ENCODE assay signal across 8 cellular contexts in the genomic region with DNA sequence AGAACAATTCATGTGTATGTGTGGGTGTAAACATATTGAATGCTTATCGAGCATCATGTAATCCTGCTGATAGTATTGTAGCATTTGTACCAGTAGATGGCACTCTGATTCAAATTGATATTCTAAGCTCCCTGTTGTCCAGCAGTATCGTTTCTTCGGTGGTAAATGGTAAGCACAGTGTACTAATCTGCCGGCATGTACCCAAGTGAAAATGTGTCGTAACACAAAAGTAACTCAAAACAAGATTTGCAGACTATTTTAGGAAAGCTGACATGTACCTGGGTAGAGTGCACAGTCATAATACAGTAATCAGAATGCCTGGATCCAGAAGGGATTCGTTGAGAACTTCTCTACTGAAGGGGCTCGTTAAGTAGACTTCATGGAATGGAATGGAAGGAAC. TPM values are rescaled to one million over a fixed set of nuclear protein-coding genes. Genes with fewer than 3 reads are reported as not detected.
A peak's percentile ranks its signal among the peaks of the same experiment; 100 is the strongest.
DNase-seq lines count a peak whose midpoint lies in the region; ATAC-seq and TF ChIP-seq lines count a peak whose summit lies in the region.

No MANE protein-coding gene starts in this region.

- CTCF ChIA-PET in PC-3 (lab: Charles Lee): interaction anchor here (0.6 kb wide), 4 partner anchors 12 to 1012 kb away, joined by 3 to 7 read pairs (median 5); no protein-coding TSS in a partner anchor

- intact Hi-C loops in PC-3 (cut with micrococcal nuclease) (loop anchor here (2.0 to 10.0 kb wide), 5 partner anchors 148 to 716 kb away; a partner anchor contains a TSS), upper lobe of right lung (cut with DNase I) (loop anchor here (10.0 kb wide), 1 partner anchor 808 kb away; no protein-coding TSS in a partner anchor)

- no peak overlapping the region for H3K4me3 ChIP-seq in MG63
- peak overlapping the region; percentile 40; the same call in 1 of the 2 replicates for H3K4me3 ChIP-seq in PC-3 (ENCODE audit: low read length)
- H3K4me3 ChIP-seq in choroid plexus epithelial cell (ENCODE audit: low read depth, low read length): no peak overlapping the region
- H3K4me3 ChIP-seq in liver (ENCODE audit: low read depth in 1 of 3, low read length in 3 of 3): peak overlapping the region in 2 of 3 donors; percentile 7 to 40
- H3K4me3 ChIP-seq in upper lobe of right lung: peak overlapping the region; percentile 15

- peak overlapping the region; percentile 63 for H3K4me2 ChIP-seq in PC-3 (ENCODE audit: low read length)

- no TSS peak for BruUV-seq in PC-3 (replicated peaks; lab: Mats Ljungman, UMichigan)

- ATAC-seq in GM19397 (IDR thresholded peaks at IDR 0.05; ENCODE audit: unreplicated experiment): peak; percentile 55
- peak; percentile 82 for ATAC-seq in PC-3
- peak; percentile 92 for ATAC-seq in upper lobe of right lung
- no peak for ATAC-seq in GM18873 (IDR thresholded peaks at IDR 0.05; ENCODE audit: low FRiP score, unreplicated experiment)

- in situ Hi-C loops in Caki2 (cut with HindIII; ENCODE audit: low pct_unique_long_range_greater_than_20kb, low sequenced_read_pairs): loop anchor here (25.0 kb wide), 1 partner anchor 116 kb away; no protein-coding TSS in a partner anchor

- H3K9me2 ChIP-seq in PC-3 (replicated peaks; ENCODE audit: low read length): no peaks in the 10 kb centered on the region

- DNase-seq in Caki2 (ENCODE audit: low read depth) (peak; percentile 23), MG63 (peak; percentile 9), PC-3 (peak; percentile 73), choroid plexus epithelial cell (ENCODE audit: low read depth) (peak; percentile 91), upper lobe of right lung (no peak)

- H3K27me3 ChIP-seq in MG63 (no peaks in the 10 kb centered on the region), PC-3 (ENCODE audit: low read length) (no peaks in the 10 kb centered on the region), liver (ENCODE audit: control insufficient read depth in 4 of 4, insufficient read depth in 4 of 4, low read length in 3 of 4) (no peaks in the 10 kb centered on the region), upper lobe of right lung (no peaks in the 10 kb centered on the region)

- POLR2A ChIA-PET in PC-3 (lab: Charles Lee; ENCODE audit: unreplicated experiment): no interaction called here

- peak overlapping the region; percentile 35; the same call in 1 of the 2 replicates for H2AFZ ChIP-seq in PC-3 (ENCODE audit: low read length)

- H3K27ac ChIP-seq in PC-3 (ENCODE audit: low read length) (no peak overlapping the region), liver (ENCODE audit: low read depth in 1 of 2, low read length in 2 of 2) (no peak overlapping the region), upper lobe of right lung (no peak overlapping the region)

- H3K36me3 ChIP-seq in MG63 (no peaks in the 10 kb centered on the region), PC-3 (ENCODE audit: low read depth, low read length) (no peaks in the 10 kb centered on the region), liver (ENCODE audit: control insufficient read depth in 4 of 4, insufficient read depth in 3 of 4, low read depth in 1 of 4, low read length in 3 of 4) (no peaks in the 10 kb centered on the region), upper lobe of right lung (no peaks in the 10 kb centered on the region)

- peaks cover 3% of the 10 kb centered on the region for H3K9me3 ChIP-seq in MG63
- no peaks in the 10 kb centered on the region for H3K9me3 ChIP-seq in PC-3 (ENCODE audit: low read length)
- H3K9me3 ChIP-seq in liver (ENCODE audit: control insufficient read depth in 4 of 4, low read length in 3 of 4): no peaks in the 10 kb centered on the region
- H3K9me3 ChIP-seq in upper lobe of right lung: no peaks in the 10 kb centered on the region

- peak; percentile 90 to 95 for TF ChIP-seq RAD21 in liver (IDR thresholded peaks at IDR 0.05)

- H3K9ac ChIP-seq in PC-3 (ENCODE audit: low read length) (no peak overlapping the region), liver (ENCODE audit: low read depth in 1 of 2, low read length in 2 of 2) (peak overlapping the region in 1 of 2 donors; percentile 50)

- H3F3A ChIP-seq in PC-3 (ENCODE audit: low read length, unreplicated experiment): no peaks in the 10 kb centered on the region

- H4K20me1 ChIP-seq in PC-3 (ENCODE audit: low read length): no peaks in the 10 kb centered on the region

- H3K4me1 ChIP-seq in PC-3 (ENCODE audit: insufficient read depth, low read length) (peaks cover 23% of the 10 kb centered on the region; the same call in 1 of the 2 replicates), liver (ENCODE audit: control insufficient read depth in 4 of 4, insufficient read depth in 4 of 4, low read length in 3 of 4) (peaks cover 0 to 3% (median 1%) of the 10 kb centered on the region in 4 donors), upper lobe of right lung (peaks cover 8% of the 10 kb centered on the region)

- TF ChIP-seq CTCF in PC-3 (conservative IDR thresholded peaks at IDR 0.05; ENCODE audit: low read depth, low read length) (peak; percentile 75), choroid plexus epithelial cell (conservative IDR thresholded peaks at IDR 0.05; ENCODE audit: low read depth, low read length) (peak; percentile 68), liver (IDR thresholded peaks at IDR 0.05; ENCODE audit: low read depth, low read length, missing input control) (peak; percentile 63), upper lobe of right lung (IDR thresholded peaks at IDR 0.05) (peak; percentile 73)

- no peaks in the 10 kb centered on the region for H3K79me2 ChIP-seq in PC-3 (ENCODE audit: low read length)

- WGBS in liver: 25% methylated on average over 7 of the region's 7 CpGs

TF ChIP-seq in liver, 16 proteins besides CTCF, POLR2A, EP300 and RAD21:
- TF ChIP-seq, protein P1, sequence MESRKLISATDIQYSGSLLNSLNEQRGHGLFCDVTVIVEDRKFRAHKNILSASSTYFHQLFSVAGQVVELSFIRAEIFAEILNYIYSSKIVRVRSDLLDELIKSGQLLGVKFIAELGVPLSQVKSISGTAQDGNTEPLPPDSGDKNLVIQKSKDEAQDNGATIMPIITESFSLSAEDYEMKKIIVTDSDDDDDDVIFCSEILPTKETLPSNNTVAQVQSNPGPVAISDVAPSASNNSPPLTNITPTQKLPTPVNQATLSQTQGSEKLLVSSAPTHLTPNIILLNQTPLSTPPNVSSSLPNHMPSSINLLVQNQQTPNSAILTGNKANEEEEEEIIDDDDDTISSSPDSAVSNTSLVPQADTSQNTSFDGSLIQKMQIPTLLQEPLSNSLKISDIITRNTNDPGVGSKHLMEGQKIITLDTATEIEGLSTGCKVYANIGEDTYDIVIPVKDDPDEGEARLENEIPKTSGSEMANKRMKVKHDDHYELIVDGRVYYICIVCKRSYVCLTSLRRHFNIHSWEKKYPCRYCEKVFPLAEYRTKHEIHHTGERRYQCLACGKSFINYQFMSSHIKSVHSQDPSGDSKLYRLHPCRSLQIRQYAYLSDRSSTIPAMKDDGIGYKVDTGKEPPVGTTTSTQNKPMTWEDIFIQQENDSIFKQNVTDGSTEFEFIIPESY (IDR thresholded peaks at IDR 0.05): no peak
- TF ChIP-seq RXRA (IDR thresholded peaks at IDR 0.05): peak in 1 of 2 donors; percentile 13
- TF ChIP-seq SP1 (IDR thresholded peaks at IDR 0.05): no peak
TF ChIP-seq in liver: peak in this region for 1.

RNA-seq across cellular contexts. Expression of a gene that starts 31.7 kb away (rescaled TPM):
- total RNA-seq in Caki2 (2014; rRNA removed; shearing (Covaris generic); ENCODE audit: low replicate concordance): 1.1 and 4.2 TPM in 2 replicates
- total RNA-seq in MG63 (2014; rRNA removed; shearing (Covaris generic); ENCODE audit: low replicate concordance): 10.9 and 17.7 TPM in 2 replicates
- 2.6 and 4.3 TPM in 2 replicates for total RNA-seq in PC-3 (2014; rRNA removed)
- total RNA-seq in liver: 1 to 10 TPM in 1 of 2 donors, under 1 TPM in 1; 0.08 to 1.3 TPM
- under 1 TPM; 0.38 to 0.45 TPM for polyA plus RNA-seq in liver
- 0.58 TPM for total RNA-seq in upper lobe of right lung

Comparison
In these comparisons a context has a peak if more than half of its experiments do, and no peak if none do; other contexts are left out.
1. H3K4me3 ChIP-seq: peak in PC-3 (single experiment), liver (2 of 3) and upper lobe of right lung (single experiment); none in MG63 (single experiment) and choroid plexus epithelial cell (single experiment).
2. Peak in every context shown above with its lines, with median percentiles within 50 percentile points of each other: CTCF ChIP-seq.